2 cellular contexts compared by ENCODE assay signal in the genomic region with DNA sequence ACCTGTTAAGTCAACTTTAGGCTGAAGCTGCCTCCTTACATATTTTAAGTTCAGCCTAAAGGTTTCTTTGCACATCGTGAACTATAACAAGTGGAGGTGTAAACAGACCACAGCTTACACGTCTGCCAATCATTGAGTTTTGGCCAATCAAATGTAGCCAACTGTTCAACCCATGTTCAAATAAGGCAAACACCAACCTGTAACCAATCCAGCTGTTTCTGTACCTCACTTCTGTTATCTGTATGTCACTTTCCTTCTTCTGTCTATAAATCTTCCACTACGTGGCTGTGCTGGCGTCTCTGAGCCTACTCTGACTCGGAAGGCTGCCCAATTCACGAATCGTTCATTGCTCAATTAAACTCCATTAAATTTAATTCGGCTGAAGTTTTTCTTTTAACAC.
TF ChIP-seq lines count a peak whose summit lies in the region.

No MANE protein-coding gene starts in this region.

TF ChIP-seq in HEK293T, 16 proteins besides CTCF, POLR2A, EP300 and RAD21:
- TF ChIP-seq, protein P1, sequence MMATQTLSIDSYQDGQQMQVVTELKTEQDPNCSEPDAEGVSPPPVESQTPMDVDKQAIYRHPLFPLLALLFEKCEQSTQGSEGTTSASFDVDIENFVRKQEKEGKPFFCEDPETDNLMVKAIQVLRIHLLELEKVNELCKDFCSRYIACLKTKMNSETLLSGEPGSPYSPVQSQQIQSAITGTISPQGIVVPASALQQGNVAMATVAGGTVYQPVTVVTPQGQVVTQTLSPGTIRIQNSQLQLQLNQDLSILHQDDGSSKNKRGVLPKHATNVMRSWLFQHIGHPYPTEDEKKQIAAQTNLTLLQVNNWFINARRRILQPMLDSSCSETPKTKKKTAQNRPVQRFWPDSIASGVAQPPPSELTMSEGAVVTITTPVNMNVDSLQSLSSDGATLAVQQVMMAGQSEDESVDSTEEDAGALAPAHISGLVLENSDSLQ (IDR thresholded peaks at IDR 0.05), result peak; percentile 76
- TF ChIP-seq LEF1 (IDR thresholded peaks at IDR 0.05; ENCODE audit: borderline replicate concordance), result no peak

TF ChIP-seq in K562, 482 proteins besides CTCF, POLR2A, EP300 and RAD21 (continued from another document):
- TF ChIP-seq, protein P2, sequence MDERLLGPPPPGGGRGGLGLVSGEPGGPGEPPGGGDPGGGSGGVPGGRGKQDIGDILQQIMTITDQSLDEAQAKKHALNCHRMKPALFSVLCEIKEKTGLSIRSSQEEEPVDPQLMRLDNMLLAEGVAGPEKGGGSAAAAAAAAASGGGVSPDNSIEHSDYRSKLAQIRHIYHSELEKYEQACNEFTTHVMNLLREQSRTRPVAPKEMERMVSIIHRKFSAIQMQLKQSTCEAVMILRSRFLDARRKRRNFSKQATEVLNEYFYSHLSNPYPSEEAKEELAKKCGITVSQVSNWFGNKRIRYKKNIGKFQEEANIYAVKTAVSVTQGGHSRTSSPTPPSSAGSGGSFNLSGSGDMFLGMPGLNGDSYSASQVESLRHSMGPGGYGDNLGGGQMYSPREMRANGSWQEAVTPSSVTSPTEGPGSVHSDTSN (CRISPR knock-in tag; IDR thresholded peaks at IDR 0.05; ENCODE audit: low read depth), result no peak
- TF ChIP-seq, protein P2 (tag; conservative IDR thresholded peaks at IDR 0.05; ENCODE audit: low read depth), result peak; percentile 76; the same call in 1 of the 2 replicates
- TF ChIP-seq TRIM24 (IDR thresholded peaks at IDR 0.05) (no peak), TCF15 (CRISPR knock-in tag; IDR thresholded peaks at IDR 0.05) (no peak), SRF (CRISPR knock-in tag; IDR thresholded peaks at IDR 0.05) (peak in 1 of 2 experiments; percentile 78; a peak in 1 of 4 replicates), MECOM (CRISPR knock-in tag; IDR thresholded peaks at IDR 0.05) (no peak), SLC30A9 (CRISPR knock-in tag; IDR thresholded peaks at IDR 0.05) (no peak), CHAMP1 (IDR thresholded peaks at IDR 0.05) (0 out of 2 replicates have a peak, but pooled peaks have one; percentile 21), NFE2L1 (tag; IDR thresholded peaks at IDR 0.05; ENCODE audit: borderline replicate concordance, low read depth) (no peak), PTTG1 (tag; IDR thresholded peaks at IDR 0.05; ENCODE audit: low read depth) (no peak), HDAC3 (IDR thresholded peaks at IDR 0.05; ENCODE audit: borderline replicate concordance, partially characterized antibody) (no peak), TRIM28 (IDR thresholded peaks at IDR 0.05) (no peak), DEAF1 (CRISPR knock-in tag; IDR thresholded peaks at IDR 0.05) (no peak), THRA (IDR thresholded peaks at IDR 0.05) (no peak), MEIS2 (IDR thresholded peaks at IDR 0.05; ENCODE audit: partially characterized antibody) (peak; percentile 91), PTRF (tag; IDR thresholded peaks at IDR 0.05) (no peak), JUN (IDR thresholded peaks at IDR 0.05; ENCODE audit: borderline replicate concordance, low read depth, low read length) (no peak), JUN (CRISPR knock-in tag; IDR thresholded peaks at IDR 0.05; ENCODE audit: borderline replicate concordance) (no peak), FOS (IDR thresholded peaks at IDR 0.05; ENCODE audit: extremely low read depth, insufficient read length) (no peak), CXXC5 (CRISPR knock-in tag; IDR thresholded peaks at IDR 0.05) (peak; percentile 42; the same call in 1 of the 2 replicates), MYBL2 (IDR thresholded peaks at IDR 0.05; ENCODE audit: low read depth) (peak; percentile 69), MYBL2 (CRISPR knock-in tag; IDR thresholded peaks at IDR 0.05; ENCODE audit: borderline replicate concordance) (no peak), ETV6 (IDR thresholded peaks at IDR 0.05; ENCODE audit: borderline replicate concordance in 1 of 2, low read depth in 2 of 2, low read length in 1 of 2) (no peak), ETV6 (CRISPR knock-in tag; IDR thresholded peaks at IDR 0.05; ENCODE audit: borderline replicate concordance) (no peak), ZNF280A (IDR thresholded peaks at IDR 0.05; ENCODE audit: low read depth, partially characterized antibody) (no peak), FOXM1 (IDR thresholded peaks at IDR 0.05; ENCODE audit: low read depth) (peak; percentile 90), FOXM1 (CRISPR knock-in tag; IDR thresholded peaks at IDR 0.05; ENCODE audit: low read depth) (no peak), NCOA4 (IDR thresholded peaks at IDR 0.05; ENCODE audit: partially characterized antibody) (no peak)
- TF ChIP-seq, protein P3, sequence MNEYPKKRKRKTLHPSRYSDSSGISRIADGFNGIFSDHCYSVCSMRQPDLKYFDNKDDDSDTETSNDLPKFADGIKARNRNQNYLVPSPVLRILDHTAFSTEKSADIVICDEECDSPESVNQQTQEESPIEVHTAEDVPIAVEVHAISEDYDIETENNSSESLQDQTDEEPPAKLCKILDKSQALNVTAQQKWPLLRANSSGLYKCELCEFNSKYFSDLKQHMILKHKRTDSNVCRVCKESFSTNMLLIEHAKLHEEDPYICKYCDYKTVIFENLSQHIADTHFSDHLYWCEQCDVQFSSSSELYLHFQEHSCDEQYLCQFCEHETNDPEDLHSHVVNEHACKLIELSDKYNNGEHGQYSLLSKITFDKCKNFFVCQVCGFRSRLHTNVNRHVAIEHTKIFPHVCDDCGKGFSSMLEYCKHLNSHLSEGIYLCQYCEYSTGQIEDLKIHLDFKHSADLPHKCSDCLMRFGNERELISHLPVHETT (CRISPR knock-in tag; conservative IDR thresholded peaks at IDR 0.05 in 1 of 2, IDR thresholded peaks at IDR 0.05 in 1 of 2), result no peak
- TF ChIP-seq, protein P4, sequence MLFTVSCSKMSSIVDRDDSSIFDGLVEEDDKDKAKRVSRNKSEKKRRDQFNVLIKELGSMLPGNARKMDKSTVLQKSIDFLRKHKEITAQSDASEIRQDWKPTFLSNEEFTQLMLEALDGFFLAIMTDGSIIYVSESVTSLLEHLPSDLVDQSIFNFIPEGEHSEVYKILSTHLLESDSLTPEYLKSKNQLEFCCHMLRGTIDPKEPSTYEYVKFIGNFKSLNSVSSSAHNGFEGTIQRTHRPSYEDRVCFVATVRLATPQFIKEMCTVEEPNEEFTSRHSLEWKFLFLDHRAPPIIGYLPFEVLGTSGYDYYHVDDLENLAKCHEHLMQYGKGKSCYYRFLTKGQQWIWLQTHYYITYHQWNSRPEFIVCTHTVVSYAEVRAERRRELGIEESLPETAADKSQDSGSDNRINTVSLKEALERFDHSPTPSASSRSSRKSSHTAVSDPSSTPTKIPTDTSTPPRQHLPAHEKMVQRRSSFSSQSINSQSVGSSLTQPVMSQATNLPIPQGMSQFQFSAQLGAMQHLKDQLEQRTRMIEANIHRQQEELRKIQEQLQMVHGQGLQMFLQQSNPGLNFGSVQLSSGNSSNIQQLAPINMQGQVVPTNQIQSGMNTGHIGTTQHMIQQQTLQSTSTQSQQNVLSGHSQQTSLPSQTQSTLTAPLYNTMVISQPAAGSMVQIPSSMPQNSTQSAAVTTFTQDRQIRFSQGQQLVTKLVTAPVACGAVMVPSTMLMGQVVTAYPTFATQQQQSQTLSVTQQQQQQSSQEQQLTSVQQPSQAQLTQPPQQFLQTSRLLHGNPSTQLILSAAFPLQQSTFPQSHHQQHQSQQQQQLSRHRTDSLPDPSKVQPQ (CRISPR knock-in tag; IDR thresholded peaks at IDR 0.05; ENCODE audit: borderline replicate concordance), result no peak
- TF ChIP-seq, protein P1 (IDR thresholded peaks at IDR 0.05), result peak; percentile 96
TF ChIP-seq in K562: peak in this region for 10.
